ENCODE assay signal across 2 cellular contexts in the genomic region with DNA sequence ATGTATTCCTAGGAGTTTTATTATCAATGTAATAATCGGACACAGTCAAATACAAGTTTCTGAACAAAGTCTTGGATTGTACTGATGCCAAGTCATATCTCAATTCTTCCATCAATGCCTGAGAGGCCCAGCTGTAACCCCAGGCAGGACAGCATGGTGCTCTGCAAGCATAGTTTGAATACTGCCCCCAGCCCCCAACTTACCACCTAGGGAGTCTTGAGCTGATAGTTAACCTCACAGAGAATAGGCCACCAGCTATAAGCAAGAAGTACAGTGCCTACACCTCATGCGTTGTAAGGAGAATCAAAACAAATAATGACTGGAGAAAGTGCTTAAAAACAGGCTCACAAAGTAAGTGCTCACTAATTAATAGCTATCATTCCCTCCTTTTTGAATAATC.
TF ChIP-seq lines count a peak whose summit lies in the region.

No MANE protein-coding gene starts in this region.

TF ChIP-seq in IMR-90, 13 proteins besides CTCF, POLR2A, EP300 and RAD21:
- TF ChIP-seq, protein P1, sequence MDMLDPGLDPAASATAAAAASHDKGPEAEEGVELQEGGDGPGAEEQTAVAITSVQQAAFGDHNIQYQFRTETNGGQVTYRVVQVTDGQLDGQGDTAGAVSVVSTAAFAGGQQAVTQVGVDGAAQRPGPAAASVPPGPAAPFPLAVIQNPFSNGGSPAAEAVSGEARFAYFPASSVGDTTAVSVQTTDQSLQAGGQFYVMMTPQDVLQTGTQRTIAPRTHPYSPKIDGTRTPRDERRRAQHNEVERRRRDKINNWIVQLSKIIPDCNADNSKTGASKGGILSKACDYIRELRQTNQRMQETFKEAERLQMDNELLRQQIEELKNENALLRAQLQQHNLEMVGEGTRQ (IDR thresholded peaks at IDR 0.05; ENCODE audit: low read depth, low read length): no peak
- TF ChIP-seq MXI1 (IDR thresholded peaks at IDR 0.05; ENCODE audit: borderline replicate concordance, low read depth, low read length) (no peak), MAZ (IDR thresholded peaks at IDR 0.05; ENCODE audit: borderline replicate concordance, low read depth, low read length) (no peak), FOS (IDR thresholded peaks at IDR 0.05; ENCODE audit: low read depth, low read length) (no peak), SMC3 (IDR thresholded peaks at IDR 0.05; ENCODE audit: low read depth, low read length) (no peak)

TF ChIP-seq in K562, 482 proteins besides CTCF, POLR2A, EP300 and RAD21:
- TF ChIP-seq KDM2B (CRISPR knock-in tag; IDR thresholded peaks at IDR 0.05) (no peak), ZC3H4 (CRISPR knock-in tag; IDR thresholded peaks at IDR 0.05; ENCODE audit: borderline replicate concordance) (no peak), NBN (IDR thresholded peaks at IDR 0.05; ENCODE audit: low read depth) (no peak), NCOR1 (IDR thresholded peaks at IDR 0.05) (no peak)
- TF ChIP-seq, protein P2, sequence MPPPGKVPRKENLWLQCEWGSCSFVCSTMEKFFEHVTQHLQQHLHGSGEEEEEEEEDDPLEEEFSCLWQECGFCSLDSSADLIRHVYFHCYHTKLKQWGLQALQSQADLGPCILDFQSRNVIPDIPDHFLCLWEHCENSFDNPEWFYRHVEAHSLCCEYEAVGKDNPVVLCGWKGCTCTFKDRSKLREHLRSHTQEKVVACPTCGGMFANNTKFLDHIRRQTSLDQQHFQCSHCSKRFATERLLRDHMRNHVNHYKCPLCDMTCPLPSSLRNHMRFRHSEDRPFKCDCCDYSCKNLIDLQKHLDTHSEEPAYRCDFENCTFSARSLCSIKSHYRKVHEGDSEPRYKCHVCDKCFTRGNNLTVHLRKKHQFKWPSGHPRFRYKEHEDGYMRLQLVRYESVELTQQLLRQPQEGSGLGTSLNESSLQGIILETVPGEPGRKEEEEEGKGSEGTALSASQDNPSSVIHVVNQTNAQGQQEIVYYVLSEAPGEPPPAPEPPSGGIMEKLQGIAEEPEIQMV (tag; conservative IDR thresholded peaks at IDR 0.05; ENCODE audit: low read depth): no peak
- TF ChIP-seq, protein P3, sequence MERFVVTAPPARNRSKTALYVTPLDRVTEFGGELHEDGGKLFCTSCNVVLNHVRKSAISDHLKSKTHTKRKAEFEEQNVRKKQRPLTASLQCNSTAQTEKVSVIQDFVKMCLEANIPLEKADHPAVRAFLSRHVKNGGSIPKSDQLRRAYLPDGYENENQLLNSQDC (CRISPR knock-in tag; IDR thresholded peaks at IDR 0.05): no peak
- TF ChIP-seq, protein P4, sequence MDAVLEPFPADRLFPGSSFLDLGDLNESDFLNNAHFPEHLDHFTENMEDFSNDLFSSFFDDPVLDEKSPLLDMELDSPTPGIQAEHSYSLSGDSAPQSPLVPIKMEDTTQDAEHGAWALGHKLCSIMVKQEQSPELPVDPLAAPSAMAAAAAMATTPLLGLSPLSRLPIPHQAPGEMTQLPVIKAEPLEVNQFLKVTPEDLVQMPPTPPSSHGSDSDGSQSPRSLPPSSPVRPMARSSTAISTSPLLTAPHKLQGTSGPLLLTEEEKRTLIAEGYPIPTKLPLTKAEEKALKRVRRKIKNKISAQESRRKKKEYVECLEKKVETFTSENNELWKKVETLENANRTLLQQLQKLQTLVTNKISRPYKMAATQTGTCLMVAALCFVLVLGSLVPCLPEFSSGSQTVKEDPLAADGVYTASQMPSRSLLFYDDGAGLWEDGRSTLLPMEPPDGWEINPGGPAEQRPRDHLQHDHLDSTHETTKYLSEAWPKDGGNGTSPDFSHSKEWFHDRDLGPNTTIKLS (IDR thresholded peaks at IDR 0.05; ENCODE audit: borderline replicate concordance, low read depth): no peak
